Comparison of ENCODE assay signal across 1 cellular context in genomic region chr5:80474929-80475328, GRCh38.
A peak's percentile ranks its signal among the peaks of the same experiment; 100 is the strongest.
TF ChIP-seq lines count a peak whose summit lies in the region.

No MANE protein-coding gene starts in this region.

TF ChIP-seq in HepG2, 621 proteins besides CTCF, POLR2A, EP300 and RAD21 (continued from another document and continues in another):
- TF ChIP-seq ZNF609 (CRISPR knock-in tag; IDR thresholded peaks at IDR 0.05; ENCODE audit: borderline replicate concordance) (peak; percentile 39; the same call in 1 of the 2 replicates), ZGPAT (CRISPR knock-in tag; IDR thresholded peaks at IDR 0.05) (peak; percentile 43; the same call in 1 of the 2 replicates), GFI1 (CRISPR knock-in tag; IDR thresholded peaks at IDR 0.05; ENCODE audit: borderline replicate concordance) (no peak), BRF2 (CRISPR knock-in tag; IDR thresholded peaks at IDR 0.05) (no peak), SPEN (CRISPR knock-in tag; IDR thresholded peaks at IDR 0.05; ENCODE audit: low read depth) (no peak), PRPF4 (IDR thresholded peaks at IDR 0.05; ENCODE audit: low read depth, low read length, poor library complexity, severe bottlenecking) (no peak), DR1 (CRISPR knock-in tag; IDR thresholded peaks at IDR 0.05) (no peak), RBM22 (optimal IDR thresholded peaks at IDR 0.05; ENCODE audit: low read length) (no peak), GATAD1 (CRISPR knock-in tag; IDR thresholded peaks at IDR 0.05) (no peak), ZNF10 (CRISPR knock-in tag; IDR thresholded peaks at IDR 0.05; ENCODE audit: borderline replicate concordance, low read depth) (no peak), RXRB (CRISPR knock-in tag; IDR thresholded peaks at IDR 0.05; ENCODE audit: borderline replicate concordance) (no peak), ZNF460 (CRISPR knock-in tag; IDR thresholded peaks at IDR 0.05; ENCODE audit: borderline replicate concordance) (no peak), ZSCAN5A (CRISPR knock-in tag; IDR thresholded peaks at IDR 0.05; ENCODE audit: borderline replicate concordance) (no peak), ZFP1 (CRISPR knock-in tag; IDR thresholded peaks at IDR 0.05) (no peak), ZSCAN29 (CRISPR knock-in tag; conservative IDR thresholded peaks at IDR 0.05) (0 out of 2 replicates have a peak, but pooled peaks have one; percentile 55), ZNF564 (CRISPR knock-in tag; IDR thresholded peaks at IDR 0.05) (0 out of 2 replicates have a peak, but pooled peaks have one; percentile 27), SIX4 (CRISPR knock-in tag; IDR thresholded peaks at IDR 0.05) (no peak), TOPORS (CRISPR knock-in tag; IDR thresholded peaks at IDR 0.05) (no peak), MXD4 (CRISPR knock-in tag; IDR thresholded peaks at IDR 0.05) (no peak), TAF15 (IDR thresholded peaks at IDR 0.05; ENCODE audit: low read depth, low read length, poor library complexity, severe bottlenecking) (no peak), SNAI1 (CRISPR knock-in tag; IDR thresholded peaks at IDR 0.05; ENCODE audit: borderline replicate concordance) (no peak), HNRNPLL (IDR thresholded peaks at IDR 0.05; ENCODE audit: low read depth, low read length, poor library complexity, severe bottlenecking) (no peak), ZNF644 (CRISPR knock-in tag; IDR thresholded peaks at IDR 0.05; ENCODE audit: low read depth) (peak; percentile 94), CEBPB (IDR thresholded peaks at IDR 0.05; ENCODE audit: borderline replicate concordance, low read depth, low read length) (peak; percentile 80; the same call in 1 of the 2 replicates), MEIS1 (CRISPR knock-in tag; IDR thresholded peaks at IDR 0.05; ENCODE audit: borderline replicate concordance) (no peak), BCL6 (CRISPR knock-in tag; IDR thresholded peaks at IDR 0.05) (peak; percentile 40; the same call in 1 of the 2 replicates), RBAK (CRISPR knock-in tag; IDR thresholded peaks at IDR 0.05) (no peak), REL (CRISPR knock-in tag; conservative IDR thresholded peaks at IDR 0.05) (no peak), ZSCAN25 (CRISPR knock-in tag; IDR thresholded peaks at IDR 0.05) (no peak), KLF16 (CRISPR knock-in tag; IDR thresholded peaks at IDR 0.05) (0 out of 4 replicates have a peak, but pooled peaks of 1 of the 2 experiments have one; percentile 21), ATF1 (CRISPR knock-in tag; IDR thresholded peaks at IDR 0.05) (no peak), CHD4 (IDR thresholded peaks at IDR 0.05; ENCODE audit: borderline replicate concordance, low read length) (no peak), HNF4A (CRISPR knock-in tag; IDR thresholded peaks at IDR 0.05) (peak; percentile 27; the same call in 1 of the 2 replicates), ZNF790 (CRISPR knock-in tag; IDR thresholded peaks at IDR 0.05; ENCODE audit: borderline replicate concordance) (no peak)
- TF ChIP-seq, protein P1, sequence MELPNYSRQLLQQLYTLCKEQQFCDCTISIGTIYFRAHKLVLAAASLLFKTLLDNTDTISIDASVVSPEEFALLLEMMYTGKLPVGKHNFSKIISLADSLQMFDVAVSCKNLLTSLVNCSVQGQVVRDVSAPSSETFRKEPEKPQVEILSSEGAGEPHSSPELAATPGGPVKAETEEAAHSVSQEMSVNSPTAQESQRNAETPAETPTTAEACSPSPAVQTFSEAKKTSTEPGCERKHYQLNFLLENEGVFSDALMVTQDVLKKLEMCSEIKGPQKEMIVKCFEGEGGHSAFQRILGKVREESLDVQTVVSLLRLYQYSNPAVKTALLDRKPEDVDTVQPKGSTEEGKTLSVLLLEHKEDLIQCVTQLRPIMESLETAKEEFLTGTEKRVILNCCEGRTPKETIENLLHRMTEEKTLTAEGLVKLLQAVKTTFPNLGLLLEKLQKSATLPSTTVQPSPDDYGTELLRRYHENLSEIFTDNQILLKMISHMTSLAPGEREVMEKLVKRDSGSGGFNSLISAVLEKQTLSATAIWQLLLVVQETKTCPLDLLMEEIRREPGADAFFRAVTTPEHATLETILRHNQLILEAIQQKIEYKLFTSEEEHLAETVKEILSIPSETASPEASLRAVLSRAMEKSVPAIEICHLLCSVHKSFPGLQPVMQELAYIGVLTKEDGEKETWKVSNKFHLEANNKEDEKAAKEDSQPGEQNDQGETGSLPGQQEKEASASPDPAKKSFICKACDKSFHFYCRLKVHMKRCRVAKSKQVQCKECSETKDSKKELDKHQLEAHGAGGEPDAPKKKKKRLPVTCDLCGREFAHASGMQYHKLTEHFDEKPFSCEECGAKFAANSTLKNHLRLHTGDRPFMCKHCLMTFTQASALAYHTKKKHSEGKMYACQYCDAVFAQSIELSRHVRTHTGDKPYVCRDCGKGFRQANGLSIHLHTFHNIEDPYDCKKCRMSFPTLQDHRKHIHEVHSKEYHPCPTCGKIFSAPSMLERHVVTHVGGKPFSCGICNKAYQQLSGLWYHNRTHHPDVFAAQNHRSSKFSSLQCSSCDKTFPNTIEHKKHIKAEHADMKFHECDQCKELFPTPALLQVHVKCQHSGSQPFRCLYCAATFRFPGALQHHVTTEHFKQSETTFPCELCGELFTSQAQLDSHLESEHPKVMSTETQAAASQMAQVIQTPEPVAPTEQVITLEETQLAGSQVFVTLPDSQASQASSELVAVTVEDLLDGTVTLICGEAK (IDR thresholded peaks at IDR 0.05), result no peak
- TF ChIP-seq, protein P1 (CRISPR knock-in tag; IDR thresholded peaks at IDR 0.05), result no peak
- TF ChIP-seq, protein P2, sequence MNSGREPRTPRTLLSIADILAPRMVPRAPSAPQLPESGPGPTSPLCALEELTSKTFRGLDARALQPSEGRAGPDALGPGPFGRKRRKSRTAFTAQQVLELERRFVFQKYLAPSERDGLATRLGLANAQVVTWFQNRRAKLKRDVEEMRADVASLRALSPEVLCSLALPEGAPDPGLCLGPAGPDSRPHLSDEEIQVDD (CRISPR knock-in tag; IDR thresholded peaks at IDR 0.05; ENCODE audit: borderline replicate concordance), result no peak
- TF ChIP-seq, protein P3, sequence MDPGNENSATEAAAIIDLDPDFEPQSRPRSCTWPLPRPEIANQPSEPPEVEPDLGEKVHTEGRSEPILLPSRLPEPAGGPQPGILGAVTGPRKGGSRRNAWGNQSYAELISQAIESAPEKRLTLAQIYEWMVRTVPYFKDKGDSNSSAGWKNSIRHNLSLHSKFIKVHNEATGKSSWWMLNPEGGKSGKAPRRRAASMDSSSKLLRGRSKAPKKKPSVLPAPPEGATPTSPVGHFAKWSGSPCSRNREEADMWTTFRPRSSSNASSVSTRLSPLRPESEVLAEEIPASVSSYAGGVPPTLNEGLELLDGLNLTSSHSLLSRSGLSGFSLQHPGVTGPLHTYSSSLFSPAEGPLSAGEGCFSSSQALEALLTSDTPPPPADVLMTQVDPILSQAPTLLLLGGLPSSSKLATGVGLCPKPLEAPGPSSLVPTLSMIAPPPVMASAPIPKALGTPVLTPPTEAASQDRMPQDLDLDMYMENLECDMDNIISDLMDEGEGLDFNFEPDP (CRISPR knock-in tag; conservative IDR thresholded peaks at IDR 0.05), result no peak
- TF ChIP-seq, protein P4, sequence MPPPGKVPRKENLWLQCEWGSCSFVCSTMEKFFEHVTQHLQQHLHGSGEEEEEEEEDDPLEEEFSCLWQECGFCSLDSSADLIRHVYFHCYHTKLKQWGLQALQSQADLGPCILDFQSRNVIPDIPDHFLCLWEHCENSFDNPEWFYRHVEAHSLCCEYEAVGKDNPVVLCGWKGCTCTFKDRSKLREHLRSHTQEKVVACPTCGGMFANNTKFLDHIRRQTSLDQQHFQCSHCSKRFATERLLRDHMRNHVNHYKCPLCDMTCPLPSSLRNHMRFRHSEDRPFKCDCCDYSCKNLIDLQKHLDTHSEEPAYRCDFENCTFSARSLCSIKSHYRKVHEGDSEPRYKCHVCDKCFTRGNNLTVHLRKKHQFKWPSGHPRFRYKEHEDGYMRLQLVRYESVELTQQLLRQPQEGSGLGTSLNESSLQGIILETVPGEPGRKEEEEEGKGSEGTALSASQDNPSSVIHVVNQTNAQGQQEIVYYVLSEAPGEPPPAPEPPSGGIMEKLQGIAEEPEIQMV (CRISPR knock-in tag; IDR thresholded peaks at IDR 0.05; ENCODE audit: low read depth), result no peak
